In the genomic region with DNA sequence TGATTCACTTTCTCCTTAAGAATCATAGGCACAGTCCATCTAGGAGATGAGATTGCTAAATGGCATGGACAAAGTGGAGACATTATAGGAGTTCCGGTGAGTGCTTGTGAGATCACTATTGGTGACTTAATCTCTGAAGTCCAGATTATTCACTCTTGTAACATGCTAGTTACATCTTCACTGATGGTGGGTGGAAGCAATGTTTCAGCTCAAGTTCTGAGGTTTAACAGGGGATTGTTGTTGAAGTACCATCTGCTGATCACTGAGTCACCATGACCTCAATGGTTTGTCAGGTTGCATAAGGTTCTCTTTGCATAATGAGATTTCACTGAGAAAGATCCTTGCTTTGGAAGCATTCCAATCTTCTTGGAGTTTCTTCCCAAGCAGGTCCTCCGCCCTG, we compare ENCODE assay signal across 8 cellular contexts.
DNase-seq lines count a peak whose midpoint lies in the region; ATAC-seq, FAIRE-seq and TF ChIP-seq lines count a peak whose summit lies in the region.
"Not testable (repeated sequence)": the region's sequence is repeated elsewhere in the genome, so short reads cannot be mapped to it uniquely, and the experiment has no call there.

No MANE protein-coding gene starts in this region.

- TF ChIP-seq RAD21 in GM12878 (IDR thresholded peaks at IDR 0.05; ENCODE audit: insufficient read depth, low read depth, low read length); HepG2 (CRISPR knock-in tag; IDR thresholded peaks at IDR 0.05): not testable (repeated sequence)

- not testable (repeated sequence) for H3K4me1 ChIP-seq in GM12878 (ENCODE audit: control insufficient read depth, insufficient read depth, low read length); fibroblast of lung (ENCODE audit: control insufficient read depth, extremely low read depth, insufficient read depth, low read length); HepG2 (ENCODE audit: insufficient read depth, low read length)

- BruUV-seq in GM12878 (replicated peaks; lab: Mats Ljungman, UMichigan); HepG2 (replicated peaks; lab: Mats Ljungman, UMichigan): not testable (repeated sequence)

- TF ChIP-seq CTCF in HFF-Myc (IDR thresholded peaks at IDR 0.05; ENCODE audit: low read depth, low read length, missing control alignments); GM12878 (IDR thresholded peaks at IDR 0.05 in 2 of 3, conservative IDR thresholded peaks at IDR 0.05 in 1 of 3; ENCODE audit: control insufficient read depth in 2 of 3, extremely low read depth in 1 of 3, insufficient read depth in 1 of 3, low read depth in 3 of 3, low read length in 3 of 3); fibroblast of lung (conservative IDR thresholded peaks at IDR 0.05 in 1 of 2, IDR thresholded peaks at IDR 0.05 in 1 of 2; ENCODE audit: low read depth in 1 of 2, low read length in 2 of 2); HepG2 (CRISPR knock-in tag; IDR thresholded peaks at IDR 0.05): not testable (repeated sequence)

- H2AFZ ChIP-seq in GM12878 (ENCODE audit: control insufficient read depth, low read depth, low read length); fibroblast of lung (ENCODE audit: low read length); HepG2 (ENCODE audit: low read length): not testable (repeated sequence)

- H3K27me3 ChIP-seq in GM12878 (replicated peaks in 1 of 2; ENCODE audit: control insufficient read depth in 2 of 2, insufficient read depth in 2 of 2, low read length in 1 of 2); fibroblast of lung (ENCODE audit: control insufficient read depth, insufficient read depth, low read length); HepG2 (ENCODE audit: control insufficient read depth in 1 of 2, insufficient read depth in 2 of 2, low read length in 2 of 2): not testable (repeated sequence)

- DNase-seq in Daoy (ENCODE audit: low read depth) (peak; percentile 46), HFF-Myc (ENCODE audit: extremely low read depth, low read depth) (peak; percentile 4), NCI-H82 treated with DMSO at 0.1 percent for 48 hours (lab: John Stamatoyannopoulos, UW; ENCODE audit: unreplicated experiment) (peak; percentile 25), fibroblast of lung (ENCODE audit: low read depth in 2 of 2) (peak; percentile 11 to 18), stromal cell of bone marrow (ENCODE audit: low read depth) (peak; percentile 3)
- DNase-seq in GM12878 (ENCODE audit: low read depth, low spot score); HepG2 (ENCODE audit: low spot score): not testable (repeated sequence)

- CTCF ChIA-PET in GM12878 (lab: Yijun Ruan, JAX); HepG2 (lab: Yijun Ruan, JAX; ENCODE audit: low intra/inter-chr PET ratio, low total read pairs): not testable (repeated sequence)

- not testable (repeated sequence) for TF ChIP-seq POLR2A in GM12878 (IDR thresholded peaks at IDR 0.05; ENCODE audit: low read depth, low read length); HepG2 (IDR thresholded peaks at IDR 0.05; ENCODE audit: insufficient read depth in 1 of 2, low read depth in 2 of 2, low read length in 2 of 2)

- intact Hi-C loops in GM12878 (cut with micrococcal nuclease; ENCODE audit: unreplicated experiment); HepG2 (cut with micrococcal nuclease; ENCODE audit: unreplicated experiment): not testable (repeated sequence)

- H3K79me2 ChIP-seq in GM12878 (ENCODE audit: control insufficient read depth, insufficient read depth, low read length); fibroblast of lung (ENCODE audit: control insufficient read depth, insufficient read depth, low read length); HepG2 (ENCODE audit: insufficient read depth, low read length): not testable (repeated sequence)

- not testable (repeated sequence) for H4K20me1 ChIP-seq in GM12878 (ENCODE audit: control insufficient read depth, insufficient read depth); fibroblast of lung (ENCODE audit: control insufficient read depth, extremely low read depth, insufficient read depth, low read length); HepG2 (ENCODE audit: insufficient read depth, low read length)

- not testable (repeated sequence) for H3K9me3 ChIP-seq in GM12878 (replicated peaks; ENCODE audit: control insufficient read depth, insufficient read depth, low read length); fibroblast of lung (ENCODE audit: control insufficient read depth, insufficient read depth, low read depth, low read length); HepG2 (ENCODE audit: low read length)

- SMC1A ChIA-PET in GM12878 (lab: Charles Lee; ENCODE audit: uncharacterized antibody, unreplicated experiment): not testable (repeated sequence)

- H3K36me3 ChIP-seq in GM12878 (ENCODE audit: control insufficient read depth in 2 of 2, insufficient read depth in 2 of 2, low read length in 1 of 2); fibroblast of lung (ENCODE audit: control insufficient read depth, insufficient read depth, low read length); HepG2 (replicated peaks in 1 of 2; ENCODE audit: control insufficient read depth in 1 of 2, insufficient read depth in 2 of 2, low read length in 2 of 2): not testable (repeated sequence)

- not testable (repeated sequence) for H3K9ac ChIP-seq in GM12878 (ENCODE audit: control insufficient read depth, insufficient read depth, low read length); fibroblast of lung (ENCODE audit: insufficient read depth, low read length); HepG2 (ENCODE audit: insufficient read depth, low read depth, low read length)

- not testable (repeated sequence) for TF ChIP-seq EP300 in GM12878 (IDR thresholded peaks at IDR 0.05; ENCODE audit: borderline replicate concordance in 1 of 2, control insufficient read depth in 1 of 2, low read depth in 2 of 2, low read length in 2 of 2); HepG2 (IDR thresholded peaks at IDR 0.05; ENCODE audit: low read depth in 2 of 2, low read length in 2 of 2); HepG2 (CRISPR knock-in tag; IDR thresholded peaks at IDR 0.05; ENCODE audit: borderline replicate concordance)

- not testable (repeated sequence) for H3K4me2 ChIP-seq in GM12878 (ENCODE audit: control insufficient read depth, insufficient read depth); fibroblast of lung (ENCODE audit: extremely low read depth, insufficient read depth, low read length); HepG2 (ENCODE audit: low read depth, low read length)

- 5% methylated on average over 2 of the region's 2 CpGs for WGBS in GM12878 (ENCODE audit: insufficient coverage, insufficient replicate concordance, low lambda C conversion rate, missing lambda C conversion rate)
- WGBS in HepG2 (ENCODE audit: low lambda C conversion rate): 4% methylated on average over 2 of the region's 2 CpGs

- POLR2A ChIA-PET in GM12878 (lab: Charles Lee); HepG2 (lab: Yijun Ruan, JAX): not testable (repeated sequence)

- in situ Hi-C loops in GM12878 (cut with MboI); HepG2 (cut with HindIII; ENCODE audit: extremely low pct_ligation_motif_present, low pct_unique_long_range_greater_than_20kb): not testable (repeated sequence)

- not testable (repeated sequence) for H3K4me3 ChIP-seq in HFF-Myc (replicated peaks; ENCODE audit: low read depth, low read length); GM12878; fibroblast of lung (replicated peaks in 1 of 4; ENCODE audit: control extremely low read depth in 1 of 4, insufficient read depth in 1 of 4, low read depth in 3 of 4, low read length in 4 of 4); HepG2 (replicated peaks in 1 of 3; ENCODE audit: insufficient read depth in 1 of 3, low read depth in 2 of 3, low read length in 3 of 3)

- FAIRE-seq in GM12878 (lab: Jason Lieb, UNC) (peak; percentile 62), HepG2 (lab: Jason Lieb, UNC) (peak; percentile 53)

- ATAC-seq in activated CD4-positive, CD25-positive, alpha-beta regulatory T cell treated with anti-CD3 and anti-CD28 coated beads, Interleukin-2, amount 50 U/mL, for 24 hours: peak; percentile 28 to 55
- ATAC-seq in GM12878, HepG2: not testable (repeated sequence)

- RAD21 ChIA-PET in GM12878 (lab: Charles Lee; ENCODE audit: unreplicated experiment): not testable (repeated sequence)

- not testable (repeated sequence) for H3K27ac ChIP-seq in GM12878 (ENCODE audit: control insufficient read depth, insufficient read depth); fibroblast of lung (ENCODE audit: insufficient read depth, low read length); HepG2 (ENCODE audit: extremely low read length, insufficient read depth, low read length)
